In genomic region chr2:128644745-128645256, GRCh38 we compare ENCODE assay signal across 17 cellular contexts.
DNase-seq lines count a peak whose midpoint lies in the region; ATAC-seq, FAIRE-seq and TF ChIP-seq lines count a peak whose summit lies in the region.
"Had no signal": no experiment of that assay in that cellular context is flagged by ENCODE, and none has a peak within 500 bp of the region (broad histone marks: within the 10 kb centered on the region; RNA-seq: fewer than 3 reads in every experiment).

No MANE protein-coding gene starts in this region.

- no peaks in the 10 kb centered on the region for H3K27me3 ChIP-seq in right atrium auricular region
- H3K27me3 ChIP-seq in HepG2 (ENCODE audit: control insufficient read depth in 1 of 2, insufficient read depth in 2 of 2, low read length in 2 of 2), result peaks cover 4 to 34% of the 10 kb centered on the region in 2 experiments; a peak in 3 of 5 replicates

- ATAC-seq in left ventricle myocardium superior (no peak), HepG2 (peak; percentile 67)
- ATAC-seq: right cardiac atrium; stimulated activated naive CD8-positive, alpha-beta T cell treated with anti-CD3 and anti-CD28 coated beads, Interleukin-15, Interleukin-2, amounts not matched to agents 100 U/mL and 50 U/mL, for 24 hours; T-helper 17 cell had no signal

- intact Hi-C loops in left ventricle myocardium superior (cut with micrococcal nuclease), result no loop called here
- intact Hi-C loops in HepG2 (cut with micrococcal nuclease; ENCODE audit: unreplicated experiment), result no loop called here

- no peak overlapping the region for H2AFZ ChIP-seq in HepG2 (ENCODE audit: low read length)
- H2AFZ ChIP-seq: GM23248 had no signal

- no TSS peak for BruUV-seq in HepG2 (replicated peaks; lab: Mats Ljungman, UMichigan)

- H3K9ac ChIP-seq in HepG2 (ENCODE audit: insufficient read depth, low read depth, low read length), result no peak overlapping the region
- H3K9ac ChIP-seq: GM23248 had no signal

- H3K4me3 ChIP-seq in right atrium auricular region (no peak overlapping the region), HepG2 (replicated peaks in 1 of 3; ENCODE audit: insufficient read depth in 1 of 3, low read depth in 2 of 3, low read length in 3 of 3) (no peak overlapping the region), foreskin fibroblast (ENCODE audit: low read depth in 1 of 2, low read length in 2 of 2) (no peak overlapping the region)
- H3K4me3 ChIP-seq: GM23248 had no signal

- H3K4me1 ChIP-seq in right atrium auricular region (no peaks in the 10 kb centered on the region), HepG2 (ENCODE audit: insufficient read depth, low read length) (no peaks in the 10 kb centered on the region)

- H4K20me1 ChIP-seq in HepG2 (ENCODE audit: insufficient read depth, low read length), result no peaks in the 10 kb centered on the region

- in situ Hi-C loops in HepG2 (cut with HindIII; ENCODE audit: extremely low pct_ligation_motif_present, low pct_unique_long_range_greater_than_20kb), result loop anchor here (25.0 kb wide), 1 partner anchor 582 kb away; no protein-coding TSS in a partner anchor

- TF ChIP-seq RAD21 in HepG2 (CRISPR knock-in tag; IDR thresholded peaks at IDR 0.05), result no peak

- no peak for TF ChIP-seq POLR2A in HepG2 (IDR thresholded peaks at IDR 0.05; ENCODE audit: insufficient read depth in 1 of 2, low read depth in 2 of 2, low read length in 2 of 2)

- TF ChIP-seq EP300 in HepG2 (IDR thresholded peaks at IDR 0.05; ENCODE audit: low read depth in 2 of 2, low read length in 2 of 2) (no peak), HepG2 (CRISPR knock-in tag; IDR thresholded peaks at IDR 0.05; ENCODE audit: borderline replicate concordance) (no peak)

- H3K36me3 ChIP-seq in right atrium auricular region, result no peaks in the 10 kb centered on the region
- no peaks in the 10 kb centered on the region for H3K36me3 ChIP-seq in HepG2 (replicated peaks in 1 of 2; ENCODE audit: control insufficient read depth in 1 of 2, insufficient read depth in 2 of 2, low read length in 2 of 2)

- no peaks in the 10 kb centered on the region for H3K79me2 ChIP-seq in HepG2 (ENCODE audit: insufficient read depth, low read length)

- no peak overlapping the region for H3K4me2 ChIP-seq in HepG2 (ENCODE audit: low read depth, low read length)

- H3K27ac ChIP-seq in right atrium auricular region (no peak overlapping the region), HepG2 (ENCODE audit: extremely low read length, insufficient read depth, low read length) (no peak overlapping the region)
- H3K27ac ChIP-seq: GM23248 had no signal

- DNase-seq in right atrium auricular region (ENCODE audit: low spot score) (peak; percentile 23), left ventricle myocardium superior (no peak), HepG2 (ENCODE audit: low spot score) (no peak), urothelium cell line (ENCODE audit: low spot score) (no peak), dedifferentiated amniotic fluid mesenchymal stem cell (ENCODE audit: extremely low spot score) (no peak), foreskin fibroblast (no peak), COLO668 (lab: John Stamatoyannopoulos, UW; ENCODE audit: unreplicated experiment) (no peak)
- DNase-seq: GM23248; NCI-H345; right cardiac atrium; RPMI8226; stimulated activated naive CD8-positive, alpha-beta T cell treated with anti-CD3 and anti-CD28 coated beads, Interleukin-15, Interleukin-2, amounts not matched to agents 100 U/mL and 50 U/mL, for 24 hours; T-helper 17 cell had no signal

- no peaks in the 10 kb centered on the region for H3K9me3 ChIP-seq in right atrium auricular region
- H3K9me3 ChIP-seq in HepG2 (ENCODE audit: low read length), result no peaks in the 10 kb centered on the region

- H3K9me3 Mint-ChIP-seq in brain, result peaks cover 0 to 3% (median 0%) of the 10 kb centered on the region in 5 experiments
- H3K9me3 Mint-ChIP-seq: activated naive CD4-positive, alpha-beta T cell treated with anti-CD3 and anti-CD28 coated beads, Interleukin-2, amount 50 U/mL, for 24 hours had no signal

- H3K27me3 Mint-ChIP-seq in brain, result peaks cover 6% of the 10 kb centered on the region
- H3K27me3 Mint-ChIP-seq: activated naive CD4-positive, alpha-beta T cell treated with anti-CD3 and anti-CD28 coated beads, Interleukin-2, amount 50 U/mL, for 24 hours had no signal

- no peak for TF ChIP-seq CTCF in right atrium auricular region (IDR thresholded peaks at IDR 0.05)
- peak in 1 of 2 experiments; percentile 39 for TF ChIP-seq CTCF in brain (conservative IDR thresholded peaks at IDR 0.05)
- TF ChIP-seq CTCF in HepG2 (CRISPR knock-in tag; IDR thresholded peaks at IDR 0.05), result peak; percentile 28; the same call in 1 of the 2 replicates
- no peak for TF ChIP-seq CTCF in foreskin fibroblast (IDR thresholded peaks at IDR 0.05; ENCODE audit: low read depth, low read length)

- 3% methylated on average over 2 of the region's 2 CpGs for WGBS in HepG2 (ENCODE audit: low lambda C conversion rate)

- CTCF ChIA-PET in HepG2 (lab: Yijun Ruan, JAX; ENCODE audit: low intra/inter-chr PET ratio, low total read pairs), result no interaction called here

- H3K27ac Mint-ChIP-seq in brain, result peak overlapping the region; percentile 64 to 93 (median 85)
- H3K27ac Mint-ChIP-seq: activated naive CD4-positive, alpha-beta T cell treated with anti-CD3 and anti-CD28 coated beads, Interleukin-2, amount 50 U/mL, for 24 hours; T-helper 17 cell had no signal

- H3K36me3 Mint-ChIP-seq in brain, result no peaks in the 10 kb centered on the region
- H3K36me3 Mint-ChIP-seq: activated naive CD4-positive, alpha-beta T cell treated with anti-CD3 and anti-CD28 coated beads, Interleukin-2, amount 50 U/mL, for 24 hours had no signal

- H3K4me3 Mint-ChIP-seq in brain, result peak overlapping the region in 2 of 5 experiments; percentile 16 to 67
- H3K4me3 Mint-ChIP-seq: activated naive CD4-positive, alpha-beta T cell treated with anti-CD3 and anti-CD28 coated beads, Interleukin-2, amount 50 U/mL, for 24 hours; T-helper 17 cell had no signal

- FAIRE-seq in HepG2 (lab: Jason Lieb, UNC), result no peak
- FAIRE-seq in urothelium cell line (lab: Jason Lieb, UNC), result peak; percentile 81
- FAIRE-seq: colon, kidney had no signal

- POLR2A ChIA-PET in HepG2 (lab: Yijun Ruan, JAX), result no interaction called here

- peaks cover 60% of the 10 kb centered on the region for H3K4me1 Mint-ChIP-seq in brain
- H3K4me1 Mint-ChIP-seq: activated naive CD4-positive, alpha-beta T cell treated with anti-CD3 and anti-CD28 coated beads, Interleukin-2, amount 50 U/mL, for 24 hours; T-helper 17 cell had no signal

TF ChIP-seq in HepG2, 621 proteins besides CTCF, POLR2A, EP300 and RAD21:
- TF ChIP-seq SKIL (CRISPR knock-in tag; IDR thresholded peaks at IDR 0.05; ENCODE audit: borderline replicate concordance), result no peak
- peak; percentile 93 for TF ChIP-seq TEAD3 (CRISPR knock-in tag; optimal IDR thresholded peaks at IDR 0.05; ENCODE audit: borderline replicate concordance)
